ENCODE assay signal across 21 cellular contexts in genomic region chr2:17593841-17594482, GRCh38. TPM values are rescaled to one million over a fixed set of nuclear protein-coding genes. Genes with fewer than 3 reads are reported as not detected.
DNase-seq lines count a peak whose midpoint lies in the region; ATAC-seq, FAIRE-seq and TF ChIP-seq lines count a peak whose summit lies in the region.
"Had no signal": no experiment of that assay in that cellular context is flagged by ENCODE, and none has a peak within 500 bp of the region (broad histone marks: within the 10 kb centered on the region; RNA-seq: fewer than 3 reads in every experiment).

No MANE protein-coding gene starts in this region.

- H3K9me2 ChIP-seq in hepatocyte (replicated peaks; ENCODE audit: insufficient read depth): no peaks in the 10 kb centered on the region

- TF ChIP-seq EP300 in K562 (IDR thresholded peaks at IDR 0.05; ENCODE audit: low read length): peak; percentile 45; the same call in 1 of the 2 replicates

- WGBS in K562 (ENCODE audit: insufficient coverage, low coverage, missing lambda C conversion rate): 2% methylated on average over 6 of the region's 6 CpGs
- WGBS in hepatocyte (ENCODE audit: low lambda C conversion rate, missing lambda C conversion rate): 38% methylated on average over 6 of the region's 6 CpGs
- WGBS in endodermal cell (ENCODE audit: insufficient coverage in 1 of 2, insufficient read length in 1 of 2), 2 experiments: 84 to 94% methylated on average over 3 to 6 of the region's 6 CpGs

- H3K9me3 ChIP-seq in K562 (replicated peaks; ENCODE audit: control insufficient read depth, insufficient read depth, low read depth, low read length) (no peaks in the 10 kb centered on the region), hepatocyte (ENCODE audit: low read depth) (no peaks in the 10 kb centered on the region), T-helper 17 cell (ENCODE audit: control insufficient read depth, low read length, poor library complexity, severe bottlenecking) (no peaks in the 10 kb centered on the region), endodermal cell (ENCODE audit: control insufficient read depth, low read length) (no peaks in the 10 kb centered on the region)
- H3K9me3 ChIP-seq: transverse colon had no signal

- ATAC-seq in K562: peak; percentile 83
- no peak for ATAC-seq in T-helper 17 cell
- ATAC-seq: natural killer cell treated with Interleukin-12 subunit alpha and Interleukin-12 subunit beta and Interleukin-15 and Interleukin-18, amount 100 ng/mL, for 72 hours had no signal

- no TSS peak for BruUV-seq in K562 (replicated peaks; lab: Mats Ljungman, UMichigan)

- TF ChIP-seq CTCF in K562 (IDR thresholded peaks at IDR 0.05 in 2 of 3, conservative IDR thresholded peaks at IDR 0.05 in 1 of 3; ENCODE audit: insufficient read depth in 2 of 3, low read depth in 1 of 3, low read length in 3 of 3) (no peak), hepatocyte (IDR thresholded peaks at IDR 0.05; ENCODE audit: poor library complexity) (no peak), GM13977 (IDR thresholded peaks at IDR 0.05; ENCODE audit: extremely low read depth, insufficient read depth, missing control alignments) (no peak), endodermal cell (conservative IDR thresholded peaks at IDR 0.05) (no peak)

- peak; percentile 82 for DNase-seq in OCI-M1 (lab: John Stamatoyannopoulos, UW)
- peak in 3 of 4 experiments; percentile 19 to 66 (median 58) for DNase-seq in K562 (ENCODE audit: extremely low read depth in 1 of 4, low spot score in 3 of 4)
- DNase-seq in hepatocyte (ENCODE audit: low spot score): peak; percentile 18
- no peak for DNase-seq in activated naive CD4-positive, alpha-beta T cell treated with anti-CD3 and anti-CD28 coated beads, Interleukin-2, amount 50 U/mL, for 16 hours
- no peak for DNase-seq in GM13977 (ENCODE audit: low spot score)
- no peak for DNase-seq in T-helper 17 cell
- no peak for DNase-seq in endodermal cell
- DNase-seq: activated CD4-positive, alpha-beta memory T cell treated with anti-CD3 and anti-CD28 coated beads for 36 hours; activated T-cell treated with anti-CD3 and anti-CD28 coated beads for 4 hours; AML-193; H7; kidney glomerular epithelial cell; NCI-H526 treated with DMSO at 0.1 percent for 48 hours; stimulated activated CD4-positive, alpha-beta T cell treated with anti-CD3 and anti-CD28 coated beads, Interleukin-2, amount 100 ng/mL, for 24 hours; stimulated activated naive CD4-positive, alpha-beta T cell treated with Interleukin-2 at 50 U/mL for 16 hours; transverse colon had no signal

- POLR2A ChIA-PET in K562 (lab: Yijun Ruan, JAX): no interaction called here

- H3K36me3 ChIP-seq in K562 (ENCODE audit: control insufficient read depth, insufficient read depth, low read length): no peaks in the 10 kb centered on the region
- no peaks in the 10 kb centered on the region for H3K36me3 ChIP-seq in hepatocyte (replicated peaks; ENCODE audit: insufficient read depth, low read depth)
- no peaks in the 10 kb centered on the region for H3K36me3 ChIP-seq in endodermal cell (ENCODE audit: control insufficient read depth, insufficient read depth, low read length)
- H3K36me3 ChIP-seq: transverse colon had no signal

- FAIRE-seq in K562 (lab: Jason Lieb, UNC): peak; percentile 77
- FAIRE-seq: frontal cortex had no signal

- no peaks in the 10 kb centered on the region for H3K9me1 ChIP-seq in K562 (ENCODE audit: control insufficient read depth, insufficient read depth, low read length)

- peak overlapping the region; percentile 58 for H3K4me2 ChIP-seq in K562 (ENCODE audit: insufficient read depth, low read length)
- H3K4me2 ChIP-seq in hepatocyte: peak overlapping the region; percentile 19

- peaks cover 32% of the 10 kb centered on the region for H3K27me3 Mint-ChIP-seq in T-helper 17 cell
- no peaks in the 10 kb centered on the region for H3K27me3 Mint-ChIP-seq in endodermal cell (ENCODE audit: insufficient read depth)

- H3K27ac ChIP-seq in K562 (ENCODE audit: extremely low read depth, low read depth, low read length) (peak overlapping the region; percentile 45; the same call in 1 of the 3 replicates), hepatocyte (peak overlapping the region; percentile 35), endodermal cell (ENCODE audit: low read depth, low read length) (no peak overlapping the region)
- H3K27ac ChIP-seq: transverse colon, VCaP had no signal

- in situ Hi-C loops in K562 (cut with MboI) (no loop called here), GM13977 (cut with MboI; ENCODE audit: low pct_unique_long_range_greater_than_20kb, low sequenced_read_pairs, unreplicated experiment) (no loop called here)

- H3K79me2 ChIP-seq in K562 (ENCODE audit: control insufficient read depth, insufficient read depth, low read length): no peaks in the 10 kb centered on the region
- H3K79me2 ChIP-seq in hepatocyte: no peaks in the 10 kb centered on the region

- H3K27me3 ChIP-seq in K562 (ENCODE audit: control insufficient read depth in 2 of 2, insufficient read depth in 2 of 2, low read length in 2 of 2) (no peaks in the 10 kb centered on the region), hepatocyte (no peaks in the 10 kb centered on the region), endodermal cell (ENCODE audit: control insufficient read depth, insufficient read depth, low read length, poor library complexity, severe bottlenecking) (no peaks in the 10 kb centered on the region)
- H3K27me3 ChIP-seq: transverse colon had no signal

- peak overlapping the region in 1 of 2 experiments; percentile 23; a peak in 1 of 4 replicates for H3K9ac ChIP-seq in K562 (ENCODE audit: insufficient read depth in 1 of 2, low read depth in 2 of 2, low read length in 2 of 2)
- no peak overlapping the region for H3K9ac ChIP-seq in endodermal cell (ENCODE audit: extremely low read depth, low read length, poor library complexity, severe bottlenecking)

- H3K4me1 ChIP-seq in K562 (replicated peaks in 1 of 2; ENCODE audit: control insufficient read depth in 2 of 2, insufficient read depth in 2 of 2, low read length in 2 of 2): peaks cover 0 to 25% of the 10 kb centered on the region in 2 experiments; a peak in 3 of 5 replicates
- H3K4me1 ChIP-seq in hepatocyte (ENCODE audit: insufficient read depth): peaks cover 16% of the 10 kb centered on the region
- H3K4me1 ChIP-seq in endodermal cell (ENCODE audit: control insufficient read depth, insufficient read depth, low read length): peaks cover 9% of the 10 kb centered on the region

- H3K36me3 Mint-ChIP-seq in T-helper 17 cell (ENCODE audit: low read depth): no peaks in the 10 kb centered on the region
- no peaks in the 10 kb centered on the region for H3K36me3 Mint-ChIP-seq in endodermal cell (ENCODE audit: low read depth)
- H3K36me3 Mint-ChIP-seq: activated CD4-positive, alpha-beta memory T cell treated with anti-CD3 and anti-CD28 coated beads for 36 hours; natural killer cell treated with Interleukin-12 subunit alpha and Interleukin-12 subunit beta and Interleukin-15 and Interleukin-18, amount 100 ng/mL, for 72 hours had no signal

- no peak for TF ChIP-seq POLR2A in K562 (conservative IDR thresholded peaks at IDR 0.05)

- H3K27ac Mint-ChIP-seq in T-helper 17 cell: no peak overlapping the region
- H3K27ac Mint-ChIP-seq in endodermal cell: no peak overlapping the region
- H3K27ac Mint-ChIP-seq: activated CD4-positive, alpha-beta memory T cell treated with anti-CD3 and anti-CD28 coated beads for 36 hours; natural killer cell treated with Interleukin-12 subunit alpha and Interleukin-12 subunit beta and Interleukin-15 and Interleukin-18, amount 100 ng/mL, for 72 hours; T-helper 1 cell treated with Interleukin-12 subunit alpha and Interleukin-12 subunit beta and Interleukin-4 antibody, amounts not matched to agents 30 μg/mL and 1 μg/mL, for 36 hours had no signal

- H3K4me3 ChIP-seq in K562 (no peak overlapping the region), hepatocyte (no peak overlapping the region), endodermal cell (ENCODE audit: low read length) (no peak overlapping the region)
- H3K4me3 ChIP-seq: transverse colon had no signal

- intact Hi-C loops in K562 (cut with micrococcal nuclease): no loop called here

- CTCF ChIA-PET in K562 (lab: Yijun Ruan, JAX; ENCODE audit: low intra/inter-chr PET ratio): no interaction called here

- H3K4me3 Mint-ChIP-seq in T-helper 17 cell (no peak overlapping the region), endodermal cell (no peak overlapping the region)
- H3K4me3 Mint-ChIP-seq: activated CD4-positive, alpha-beta memory T cell treated with anti-CD3 and anti-CD28 coated beads for 36 hours; natural killer cell treated with Interleukin-12 subunit alpha and Interleukin-12 subunit beta and Interleukin-15 and Interleukin-18, amount 100 ng/mL, for 72 hours; T-helper 1 cell treated with Interleukin-12 subunit alpha and Interleukin-12 subunit beta and Interleukin-4 antibody, amounts not matched to agents 30 μg/mL and 1 μg/mL, for 36 hours had no signal

- H3K4me1 Mint-ChIP-seq in T-helper 17 cell (no peaks in the 10 kb centered on the region), endodermal cell (peaks cover 29% of the 10 kb centered on the region)

- H4K20me1 ChIP-seq in K562 (replicated peaks; ENCODE audit: control insufficient read depth, insufficient read depth, low read length) (no peaks in the 10 kb centered on the region; the same call in 1 of the 2 replicates), hepatocyte (ENCODE audit: insufficient read depth, poor library complexity, severe bottlenecking) (no peaks in the 10 kb centered on the region)

- TF ChIP-seq RAD21 in K562 (CRISPR knock-in tag; conservative IDR thresholded peaks at IDR 0.05 in 1 of 2, IDR thresholded peaks at IDR 0.05 in 1 of 2): no peak

- H2AFZ ChIP-seq in K562 (ENCODE audit: low read depth, low read length): peak overlapping the region; percentile 21; the same call in 1 of the 2 replicates
- H2AFZ ChIP-seq in hepatocyte: no peak overlapping the region

- H3K9me3 Mint-ChIP-seq in endodermal cell: no peaks in the 10 kb centered on the region
- H3K9me3 Mint-ChIP-seq: activated CD4-positive, alpha-beta memory T cell treated with anti-CD3 and anti-CD28 coated beads for 36 hours; T-helper 1 cell treated with Interleukin-12 subunit alpha and Interleukin-12 subunit beta and Interleukin-4 antibody, amounts not matched to agents 30 μg/mL and 1 μg/mL, for 36 hours had no signal

RNA-seq across cellular contexts. Expression of gene VSNL1, which starts 53.5 kb away (rescaled TPM):
- not detected in 2 replicates for total RNA-seq in K562 (2011; cell fraction: chromatin; rRNA removed; ENCODE audit: low replicate concordance)
- total RNA-seq in K562 (2011; cell fraction: nucleolus; rRNA removed): not detected in 2 replicates
- not detected in 2 replicates for total RNA-seq in K562 (2011; cell fraction: nucleoplasm; rRNA removed)
- not detected in 2 replicates for total RNA-seq in K562 (2014; rRNA removed)
- not detected in 2 replicates for total RNA-seq in K562 (2014; rRNA removed; fragmentation: Illumina TruSeq; extraction: Trizol)
- total RNA-seq in K562 (2015; rRNA removed; fragmentation: Illumina TruSeq; extraction: Trizol): not detected in 2 replicates
- total RNA-seq in K562 (2021): not detected in 2 replicates
- 0.20 TPM in 1 of 2 replicates, not detected in the other for polyA plus RNA-seq in K562 (2011; rRNA removed)
- not detected in 2 replicates for polyA plus RNA-seq in K562 (2011; cell fraction: cytosol; rRNA removed)
- not detected in 2 replicates for polyA plus RNA-seq in K562 (2011; cell fraction: nucleus; rRNA removed)
- polyA plus RNA-seq in K562 (2012): 0.10 and 0.17 TPM in 2 replicates
- not detected in 2 replicates for polyA plus RNA-seq in K562 (2014; fragmentation: Illumina TruSeq; extraction: Trizol)
- not detected for polyA plus RNA-seq in K562 (2014; fragmentation: Nextera tagmentation; extraction: Ambion mirVana)
- not detected in 2 replicates for polyA plus RNA-seq in K562 (2014; rRNA removed)
- not detected in 2 replicates for polyA minus RNA-seq in K562 (2011; rRNA and poly(A)+ RNA removed)
- not detected in 2 replicates for polyA minus RNA-seq in K562 (2011; cell fraction: cytosol; rRNA and poly(A)+ RNA removed)
- polyA minus RNA-seq in K562 (2011; cell fraction: nucleus; rRNA and poly(A)+ RNA removed): not detected in 2 replicates
- total RNA-seq in hepatocyte: 9.4 and 12.1 TPM in 2 replicates
- polyA plus RNA-seq in hepatocyte: 9.4 and 16.0 TPM in 2 replicates
- total RNA-seq in T-helper 17 cell: not detected
- 1 to 10 TPM; 1.4 to 3.3 TPM for total RNA-seq in endodermal cell
- polyA plus RNA-seq in endodermal cell (2013, experiment 1 of 2): 4.5 TPM
- 2.8 TPM for polyA plus RNA-seq in endodermal cell (2013, experiment 2 of 2)
- total RNA-seq: activated CD4-positive, alpha-beta memory T cell treated with anti-CD3 and anti-CD28 coated beads for 36 hours; chondrocyte; natural killer cell treated with Interleukin-12 subunit alpha and Interleukin-12 subunit beta and Interleukin-15 and Interleukin-18, amount 100 ng/mL, for 72 hours had no signal

Comparison
In these comparisons a context has a peak if more than half of its experiments do, and no peak if none do; other contexts are left out.
1. DNase-seq: peak in OCI-M1 (single experiment), K562 (3 of 4) and hepatocyte (single experiment); none in activated naive CD4-positive, alpha-beta T cell treated with anti-CD3 and anti-CD28 coated beads, Interleukin-2, amount 50 U/mL, for 16 hours (single experiment), GM13977 (single experiment), T-helper 17 cell (0 of 3) and endodermal cell (single experiment).